ENCODE assay signal across 9 cellular contexts in the genomic region with DNA sequence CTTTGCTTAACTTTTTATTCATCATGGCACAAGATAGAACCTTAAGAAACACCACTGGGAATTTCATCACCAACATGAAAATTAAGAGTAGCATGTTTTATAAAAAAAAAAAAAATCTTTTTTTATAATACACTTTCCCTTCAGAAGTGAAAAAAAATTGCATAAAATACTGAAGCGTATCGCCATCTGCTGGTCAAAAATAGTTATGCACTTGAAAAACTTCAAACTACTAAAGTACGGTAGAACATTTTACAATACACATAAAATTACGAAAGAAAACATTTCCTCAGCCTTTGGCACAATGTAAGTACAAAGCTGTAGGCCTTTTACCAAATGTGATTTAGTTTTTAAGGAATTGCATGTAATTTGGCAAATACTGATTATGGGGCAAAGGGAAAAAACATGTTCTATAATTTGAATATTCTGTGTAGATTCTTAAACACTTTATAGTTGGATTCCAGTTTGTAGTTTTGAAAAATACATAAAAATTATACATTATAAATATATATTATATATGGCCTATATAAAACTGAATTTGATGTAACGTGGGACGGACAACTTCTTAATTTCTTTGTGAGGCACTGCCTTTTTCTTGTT. TPM values are rescaled to one million over a fixed set of nuclear protein-coding genes. Genes with fewer than 3 reads are reported as not detected.
DNase-seq lines count a peak whose midpoint lies in the region; ATAC-seq and TF ChIP-seq lines count a peak whose summit lies in the region.
"Had no signal": no experiment of that assay in that cellular context is flagged by ENCODE, and none has a peak within 500 bp of the region (broad histone marks: within the 10 kb centered on the region; RNA-seq: fewer than 3 reads in every experiment).

No MANE protein-coding gene starts in this region.

- H3K27ac ChIP-seq in cardiac muscle cell = no peak overlapping the region
- no peak overlapping the region for H3K27ac ChIP-seq in right cardiac atrium (ENCODE audit: low read length)
- no peak overlapping the region for H3K27ac ChIP-seq in psoas muscle

- WGBS in right cardiac atrium = 33% methylated on average over 6 of the region's 6 CpGs
- WGBS in psoas muscle, 3 donors = 31 to 41% (median 36%) methylated on average over 6 of the region's 6 CpGs

- TF ChIP-seq CTCF in cardiac muscle cell (IDR thresholded peaks at IDR 0.05; ENCODE audit: low read depth, low read length) = peak; percentile 49
- peak; percentile 49 for TF ChIP-seq CTCF in epithelial cell of proximal tubule (conservative IDR thresholded peaks at IDR 0.05; ENCODE audit: low read depth, low read length)
- TF ChIP-seq CTCF in psoas muscle (IDR thresholded peaks at IDR 0.05) = peak; percentile 75

- H3K4me3 ChIP-seq in cardiac muscle cell (no peak overlapping the region), right cardiac atrium (ENCODE audit: low read length) (no peak overlapping the region), epithelial cell of proximal tubule (ENCODE audit: low read depth, low read length) (no peak overlapping the region), psoas muscle (no peak overlapping the region)

- H3K4me1 ChIP-seq in cardiac muscle cell (ENCODE audit: low read depth) (no peaks in the 10 kb centered on the region), right cardiac atrium (ENCODE audit: control insufficient read depth, insufficient read depth, low read length) (no peaks in the 10 kb centered on the region), psoas muscle (no peaks in the 10 kb centered on the region)

- ATAC-seq in right cardiac atrium = no peak
- ATAC-seq in psoas muscle = peak in 1 of 4 donors; percentile 29
- ATAC-seq in sciatic nerve = no peak

- H3K27me3 ChIP-seq in cardiac muscle cell = no peaks in the 10 kb centered on the region
- H3K27me3 ChIP-seq in right cardiac atrium (ENCODE audit: control insufficient read depth, insufficient read depth) = no peaks in the 10 kb centered on the region
- peaks cover 0 to 2% (median 0%) of the 10 kb centered on the region in 3 donors for H3K27me3 ChIP-seq in psoas muscle (ENCODE audit: insufficient read depth in 3 of 3, low read length in 2 of 3)

- DNase-seq in cardiac muscle cell (ENCODE audit: low read depth in 1 of 2, low spot score in 1 of 2) = peak; percentile 32 to 67
- DNase-seq in right cardiac atrium = no peak
- peak; percentile 13 for DNase-seq in NCI-H460 (ENCODE audit: extremely low read depth, low read depth)
- DNase-seq in epithelial cell of proximal tubule (ENCODE audit: low read depth) = no peak
- DNase-seq in psoas muscle = no peak
- no peak for DNase-seq in sciatic nerve (ENCODE audit: low spot score)
- DNase-seq in SHP77 treated with DMSO at 0.1 percent for 48 hours (lab: John Stamatoyannopoulos, UW) = no peak
- DNase-seq in activated CD8-positive, alpha-beta memory T cell treated with anti-CD3 and anti-CD28 coated beads, Interleukin-2, amount 50 U/mL, for 4 hours = no peak
- DNase-seq: activated naive CD8-positive, alpha-beta T cell treated with anti-CD3 and anti-CD28 coated beads, Interleukin-2, amount 10 ng/mL, durations not matched to agents 7 days and 5 days had no signal

- H3K36me3 ChIP-seq in cardiac muscle cell (no peaks in the 10 kb centered on the region), psoas muscle (ENCODE audit: insufficient read depth in 1 of 2, low read depth in 1 of 2) (no peaks in the 10 kb centered on the region)

- intact Hi-C loops in right cardiac atrium (cut with DNase I) = loop anchor here in 2 of 4 donors (5.0 to 10.0 kb wide), 2 partner anchors 950 to 953 kb away; no protein-coding TSS in a partner anchor
- intact Hi-C loops in psoas muscle (cut with DNase I) = loop anchor here in 1 of 2 donors (5.0 kb wide), 1 partner anchor 950 kb away; no protein-coding TSS in a partner anchor
- intact Hi-C loops in sciatic nerve (cut with DNase I) = loop anchor here (5.0 kb wide), 1 partner anchor 945 kb away; no protein-coding TSS in a partner anchor

- H3K9me3 ChIP-seq in cardiac muscle cell (ENCODE audit: low read depth) (no peaks in the 10 kb centered on the region), right cardiac atrium (ENCODE audit: control insufficient read depth, low read length) (no peaks in the 10 kb centered on the region), psoas muscle (no peaks in the 10 kb centered on the region)

RNA-seq across cellular contexts. Expression of a gene that starts 26.5 kb away (rescaled TPM):
- total RNA-seq in cardiac muscle cell = 13.6 and 19.2 TPM in 2 replicates
- 39.0 and 40.5 TPM in 2 replicates for polyA plus RNA-seq in cardiac muscle cell
- 10 to 100 TPM; 40.9 to 63.0 (median 55.9) TPM for total RNA-seq in right cardiac atrium
- polyA plus RNA-seq in right cardiac atrium = 48.3 TPM
- total RNA-seq in NCI-H460 (2014; rRNA removed; shearing (Covaris generic)) = 39.1 and 47.4 TPM in 2 replicates
- 22.6 and 24.6 TPM in 2 replicates for polyA plus RNA-seq in NCI-H460 (2014; cell fraction: nucleus; rRNA removed)
- 21.8 and 24.4 TPM in 2 replicates for total RNA-seq in epithelial cell of proximal tubule
- 10 to 100 TPM; 32.6 to 60.4 (median 41.4) TPM for total RNA-seq in psoas muscle
- 10 to 100 TPM; 53.8 to 91.6 (median 75.8) TPM for polyA plus RNA-seq in psoas muscle
- 13.9 TPM for total RNA-seq in sciatic nerve

Comparison
In these comparisons a context has a peak if more than half of its experiments do, and no peak if none do; other contexts are left out.
1. DNase-seq: peak in cardiac muscle cell (2 of 2) and NCI-H460 (single experiment); none in right cardiac atrium (0 of 3), epithelial cell of proximal tubule (single experiment), psoas muscle (0 of 2), sciatic nerve (single experiment), SHP77 treated with DMSO at 0.1 percent for 48 hours (single experiment) and activated CD8-positive, alpha-beta memory T cell treated with anti-CD3 and anti-CD28 coated beads, Interleukin-2, amount 50 U/mL, for 4 hours (single experiment).
2. Peak in every context shown above with its lines, with median percentiles within 50 percentile points of each other: CTCF ChIP-seq.